Comparison of ENCODE assay signal across 8 cellular contexts in the genomic region with DNA sequence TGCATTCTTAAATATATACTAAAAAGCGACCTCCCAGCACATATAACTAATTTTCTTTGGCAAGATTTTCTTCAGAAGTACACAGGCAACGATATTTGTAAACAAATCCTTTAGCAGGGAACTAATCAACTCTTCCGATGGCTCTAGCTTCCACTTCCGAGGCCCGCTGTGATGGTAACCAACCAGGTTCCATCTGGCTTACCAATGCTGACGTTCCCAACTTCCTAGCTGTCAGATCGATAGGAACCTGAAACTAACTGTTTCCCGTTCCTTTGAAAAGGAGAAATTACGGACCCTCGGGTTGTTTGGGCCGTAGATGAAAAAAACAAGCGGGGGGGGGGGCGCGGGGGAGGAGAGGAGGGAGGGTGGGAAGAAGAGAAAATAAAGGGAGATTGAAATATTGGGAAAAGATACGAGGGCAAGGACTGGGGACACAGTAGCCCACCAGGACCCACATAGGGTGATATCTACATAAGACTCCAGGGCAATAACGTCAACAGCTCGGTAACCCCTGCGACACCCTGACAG. TPM values are rescaled to one million over a fixed set of nuclear protein-coding genes. Genes with fewer than 3 reads are reported as not detected.
A peak's percentile ranks its signal among the peaks of the same experiment; 100 is the strongest.
DNase-seq lines count a peak whose midpoint lies in the region; ATAC-seq and TF ChIP-seq lines count a peak whose summit lies in the region.

No MANE protein-coding gene starts in this region.

- DNase-seq in NCI-H2227 (lab: John Stamatoyannopoulos, UW; ENCODE audit: unreplicated experiment): peak; percentile 22
- DNase-seq in NCI-H2227 treated with DMSO at 0.1 percent for 48 hours (lab: John Stamatoyannopoulos, UW): no peak
- DNase-seq in T-helper 22 cell (ENCODE audit: low read depth): peak; percentile 23
- DNase-seq in lung (ENCODE audit: low spot score): no peak
- peak; percentile 6 for DNase-seq in stromal cell of bone marrow (ENCODE audit: low read depth)
- no peak for DNase-seq in HuH-7.5 (ENCODE audit: low spot score)

- no peaks in the 10 kb centered on the region for H3K9me3 ChIP-seq in HUES6 (ENCODE audit: control insufficient read depth, insufficient read depth, low read depth, low read length)
- H3K9me3 ChIP-seq in duodenal mucosa (ENCODE audit: control insufficient read depth in 1 of 2, low read length in 2 of 2): no peaks in the 10 kb centered on the region
- H3K9me3 ChIP-seq in lung (ENCODE audit: control insufficient read depth in 2 of 2, insufficient read depth in 1 of 2, low read length in 1 of 2): no peaks in the 10 kb centered on the region

- H3K9ac ChIP-seq in HUES6 (ENCODE audit: low read length) (peak overlapping the region; percentile 67), duodenal mucosa (ENCODE audit: low read depth in 1 of 2, low read length in 2 of 2) (peak overlapping the region; percentile 89 to 98)

- 0 to 1% methylated on average over 16 to 18 of the region's 18 CpGs for WGBS in lung, 2 donors

- peaks cover 5% of the 10 kb centered on the region; the same call in 1 of the 2 replicates for H3K4me1 ChIP-seq in HUES6 (ENCODE audit: control insufficient read depth, insufficient read depth, low read length)
- H3K4me1 ChIP-seq in duodenal mucosa (ENCODE audit: control insufficient read depth in 1 of 2, insufficient read depth in 2 of 2, low read length in 2 of 2): peaks cover 18 to 22% of the 10 kb centered on the region in 2 donors
- peaks cover 3 to 15% of the 10 kb centered on the region in 2 donors for H3K4me1 ChIP-seq in lung (ENCODE audit: control insufficient read depth in 2 of 2, insufficient read depth in 2 of 2, low read length in 2 of 2)

- ATAC-seq in lung (ENCODE audit: insufficient read depth, low FRiP score): no peak

- peaks cover 12% of the 10 kb centered on the region for H3K36me3 ChIP-seq in HUES6 (ENCODE audit: control insufficient read depth, insufficient read depth, low read length)
- H3K36me3 ChIP-seq in duodenal mucosa (ENCODE audit: control insufficient read depth in 1 of 2, insufficient read depth in 2 of 2, low read length in 2 of 2): peaks cover 0 to 12% of the 10 kb centered on the region in 2 donors
- H3K36me3 ChIP-seq in lung (ENCODE audit: control insufficient read depth in 2 of 2, insufficient read depth in 2 of 2, low read length in 2 of 2): no peaks in the 10 kb centered on the region

- H3K27ac ChIP-seq in HUES6 (ENCODE audit: low read depth, low read length) (no peak overlapping the region), duodenal mucosa (ENCODE audit: low read depth, low read length) (peak overlapping the region; percentile 88), lung (ENCODE audit: low read depth in 1 of 2, low read length in 1 of 2) (peak overlapping the region; percentile 93 to 99)

- no peak for TF ChIP-seq CTCF in lung (IDR thresholded peaks at IDR 0.05; ENCODE audit: control extremely low read depth, extremely low read depth)

- H3K27me3 ChIP-seq in HUES6 (ENCODE audit: control insufficient read depth, insufficient read depth, low read length) (no peaks in the 10 kb centered on the region), duodenal mucosa (ENCODE audit: control insufficient read depth in 1 of 2, insufficient read depth in 2 of 2, low read length in 2 of 2) (no peaks in the 10 kb centered on the region), lung (ENCODE audit: control insufficient read depth, insufficient read depth) (no peaks in the 10 kb centered on the region)

- H3K4me3 ChIP-seq in HUES6 (ENCODE audit: low read depth, low read length) (peak overlapping the region; percentile 74), duodenal mucosa (ENCODE audit: low read depth in 1 of 2, low read length in 2 of 2) (peak overlapping the region; percentile 91 to 100), lung (peak overlapping the region; percentile 100)

RNA-seq across cellular contexts. Expression of gene GTF2B, which starts 0.5 kb away (rescaled TPM):
- 10 to 100 TPM; 20.8 to 51.1 TPM for total RNA-seq in lung
- 10 to 100 TPM; 29.2 to 30.5 TPM for polyA plus RNA-seq in lung

Comparison
In these comparisons a context has a peak if more than half of its experiments do, and no peak if none do; other contexts are left out.
1. DNase-seq: peak in NCI-H2227 (single experiment), T-helper 22 cell (single experiment) and stromal cell of bone marrow (single experiment); none in NCI-H2227 treated with DMSO at 0.1 percent for 48 hours (single experiment), lung (single experiment) and HuH-7.5 (single experiment).
2. Peak in every context shown above with its lines, with median percentiles within 50 percentile points of each other: H3K4me3 ChIP-seq.